In the genomic region with DNA sequence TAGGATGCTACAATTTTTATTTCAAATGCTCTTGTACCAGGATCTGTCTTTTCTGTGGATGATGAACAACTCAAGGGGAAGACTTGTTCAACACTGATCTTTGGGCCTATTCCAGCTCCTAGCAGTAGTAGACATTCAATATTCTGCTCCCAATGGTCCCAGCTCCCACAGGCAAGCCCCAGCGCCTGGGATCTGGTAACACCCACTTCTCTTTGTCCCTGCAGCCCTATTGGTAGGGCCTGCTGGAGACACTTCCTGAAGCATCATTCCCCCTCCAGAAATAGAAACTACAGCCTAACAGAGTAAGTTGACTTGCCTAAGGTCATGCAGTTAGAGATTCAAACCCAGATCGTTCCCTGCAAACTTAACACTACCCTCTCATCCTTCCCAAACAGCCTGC, we compare ENCODE assay signal across 35 cellular contexts.
"Had no signal": no experiment of that assay in that cellular context is flagged by ENCODE, and none has a peak within 500 bp of the region (broad histone marks: within the 10 kb centered on the region; RNA-seq: fewer than 3 reads in every experiment).

No MANE protein-coding gene starts in this region.

- H3K27ac Mint-ChIP-seq: activated B cell treated with CpG ODN at 0.5 μM for 24 hours; activated CD4-positive, alpha-beta memory T cell treated with anti-CD3 and anti-CD28 coated beads for 36 hours; activated CD4-positive, alpha-beta T cell treated with anti-CD3 and anti-CD28 coated beads, Interleukin-2, amount 10 ng/mL, durations not matched to agents 24 days and 14 days; activated CD8-positive, alpha-beta T cell treated with anti-CD3 and anti-CD28 coated beads for 36 hours; activated naive CD4-positive, alpha-beta T cell treated with anti-CD3 and anti-CD28 coated beads for 36 hours; activated naive CD4-positive, alpha-beta T cell treated with anti-CD3 and anti-CD28 coated beads, Interleukin-2, amount 50 U/mL, for 72 hours; activated naive CD8-positive, alpha-beta T cell treated with anti-CD3 and anti-CD28 coated beads for 36 hours; activated T-cell treated with anti-CD3 and anti-CD28 coated beads, Interleukin-2, amount 50 U/mL, for 72 hours; activated T-helper 1 cell treated with anti-CD3 and anti-CD28 coated beads, Interleukin-12 subunit alpha, Interleukin-12 subunit beta, Interleukin-2, Interleukin-4 antibody, amounts not matched to agents 30 ng/mL and 10 ng/mL and 1 ng/mL, durations not matched to agents 14 hours and 24 hours and 36 hours; activated T-helper 17 cell treated with anti-CD3 and anti-CD28 coated beads, Interleukin-2, amount 50 U/mL, for 72 hours; T-helper 1 cell treated with Interleukin-12 subunit alpha and Interleukin-12 subunit beta and Interleukin-4 antibody, amounts not matched to agents 30 μg/mL and 1 μg/mL, for 36 hours; T-helper 2 cell treated with Interferon-gamma antibody and Interleukin-4, amounts not matched to agents 5 μg/mL and 100 μg/mL, for 36 hours had no signal

- ATAC-seq: activated CD8-positive, alpha-beta T cell treated with anti-CD3 and anti-CD28 coated beads for 36 hours; activated naive CD4-positive, alpha-beta T cell treated with anti-CD3 and anti-CD28 coated beads, Interleukin-2, amount 50 U/mL, for 72 hours; activated T-cell treated with anti-CD3 and anti-CD28 coated beads, Interleukin-2, amount 50 U/mL, for 4 hours; activated T-cell treated with anti-CD3 and anti-CD28 coated beads, Interleukin-2, amount 50 U/mL, for 72 hours; activated T-helper 17 cell treated with anti-CD3 and anti-CD28 coated beads, Interleukin-2, amount 50 U/mL, for 72 hours; body of pancreas had no signal

- H3K27ac ChIP-seq: adrenal gland, body of pancreas, brain microvascular endothelial cell, breast epithelium, VCaP had no signal

- H3K27me3 ChIP-seq: adrenal gland, body of pancreas, brain microvascular endothelial cell, breast epithelium had no signal

- H3K9me3 Mint-ChIP-seq: activated B cell treated with CpG ODN at 0.5 μM for 24 hours; activated CD4-positive, alpha-beta memory T cell treated with anti-CD3 and anti-CD28 coated beads for 36 hours; activated CD4-positive, alpha-beta T cell treated with anti-CD3 and anti-CD28 coated beads, Interleukin-2, amount 10 ng/mL, durations not matched to agents 24 days and 14 days; activated CD8-positive, alpha-beta T cell treated with anti-CD3 and anti-CD28 coated beads for 36 hours; activated naive CD4-positive, alpha-beta T cell treated with anti-CD3 and anti-CD28 coated beads for 36 hours; activated naive CD4-positive, alpha-beta T cell treated with anti-CD3 and anti-CD28 coated beads, Interleukin-2, amount 50 U/mL, for 72 hours; activated naive CD8-positive, alpha-beta T cell treated with anti-CD3 and anti-CD28 coated beads for 36 hours; activated T-cell treated with anti-CD3 and anti-CD28 coated beads, Interleukin-2, amount 50 U/mL, for 4 hours; activated T-cell treated with anti-CD3 and anti-CD28 coated beads, Interleukin-2, amount 50 U/mL, for 72 hours; activated T-helper 1 cell treated with anti-CD3 and anti-CD28 coated beads, Interleukin-12 subunit alpha, Interleukin-12 subunit beta, Interleukin-2, Interleukin-4 antibody, amounts not matched to agents 30 ng/mL and 10 ng/mL and 1 ng/mL, durations not matched to agents 14 hours and 24 hours and 36 hours; activated T-helper 17 cell treated with anti-CD3 and anti-CD28 coated beads, Interleukin-2, amount 50 U/mL, for 72 hours; central memory CD8-positive, alpha-beta T cell; T-helper 1 cell treated with Interleukin-12 subunit alpha and Interleukin-12 subunit beta and Interleukin-4 antibody, amounts not matched to agents 30 μg/mL and 1 μg/mL, for 36 hours; T-helper 2 cell treated with Interferon-gamma antibody and Interleukin-4, amounts not matched to agents 5 μg/mL and 100 μg/mL, for 36 hours had no signal

- H3K4me3 ChIP-seq: adrenal gland, body of pancreas, breast epithelium had no signal

- H3K4me1 Mint-ChIP-seq: activated naive CD8-positive, alpha-beta T cell treated with anti-CD3 and anti-CD28 coated beads for 36 hours; central memory CD8-positive, alpha-beta T cell had no signal

- H3K9me3 ChIP-seq: adrenal gland, body of pancreas had no signal

- H3K4me3 Mint-ChIP-seq: activated B cell treated with CpG ODN at 0.5 μM for 24 hours; activated CD4-positive, alpha-beta memory T cell treated with anti-CD3 and anti-CD28 coated beads for 36 hours; activated CD4-positive, alpha-beta T cell treated with anti-CD3 and anti-CD28 coated beads, Interleukin-2, amount 10 ng/mL, durations not matched to agents 24 days and 14 days; activated CD8-positive, alpha-beta T cell treated with anti-CD3 and anti-CD28 coated beads for 36 hours; activated naive CD4-positive, alpha-beta T cell treated with anti-CD3 and anti-CD28 coated beads for 36 hours; activated naive CD8-positive, alpha-beta T cell treated with anti-CD3 and anti-CD28 coated beads for 36 hours; activated T-cell treated with anti-CD3 and anti-CD28 coated beads, Interleukin-2, amount 50 U/mL, for 4 hours; activated T-cell treated with anti-CD3 and anti-CD28 coated beads, Interleukin-2, amount 50 U/mL, for 72 hours; activated T-helper 1 cell treated with anti-CD3 and anti-CD28 coated beads, Interleukin-12 subunit alpha, Interleukin-12 subunit beta, Interleukin-2, Interleukin-4 antibody, amounts not matched to agents 30 ng/mL and 10 ng/mL and 1 ng/mL, durations not matched to agents 14 hours and 24 hours and 36 hours; activated T-helper 17 cell treated with anti-CD3 and anti-CD28 coated beads, Interleukin-2, amount 50 U/mL, for 72 hours; central memory CD8-positive, alpha-beta T cell; T-helper 1 cell treated with Interleukin-12 subunit alpha and Interleukin-12 subunit beta and Interleukin-4 antibody, amounts not matched to agents 30 μg/mL and 1 μg/mL, for 36 hours; T-helper 2 cell treated with Interferon-gamma antibody and Interleukin-4, amounts not matched to agents 5 μg/mL and 100 μg/mL, for 36 hours had no signal

- DNase-seq: activated B cell treated with CpG ODN at 0.5 μM for 24 hours; activated CD4-positive, alpha-beta memory T cell treated with anti-CD3 and anti-CD28 coated beads for 36 hours; activated CD4-positive, alpha-beta T cell treated with anti-CD3 and anti-CD28 coated beads for 4 hours; activated CD4-positive, alpha-beta T cell treated with anti-CD3 and anti-CD28 coated beads, Interleukin-2, amount 10 ng/mL, durations not matched to agents 24 days and 14 days; activated CD4-positive, alpha-beta T cell treated with anti-CD3 and anti-CD28 coated beads, Interleukin-2, amount 50 U/mL, for 1 hour; activated CD4-positive, alpha-beta T cell treated with anti-CD3 and anti-CD28 coated beads, Interleukin-2, amount 50 U/mL, for 4 hours; activated CD4-positive, CD25-positive, alpha-beta regulatory T cell treated with anti-CD3 and anti-CD28 coated beads, Interleukin-2, amount 50 U/mL, for 72 hours; activated CD8-positive, alpha-beta memory T cell treated with anti-CD3 and anti-CD28 coated beads, Interleukin-2, amount 50 U/mL, for 4 hours; activated CD8-positive, alpha-beta T cell treated with anti-CD3 and anti-CD28 coated beads for 36 hours; activated effector memory CD4-positive, alpha-beta T cell treated with anti-CD3 and anti-CD28 coated beads, Interleukin-2, amount 50 U/mL, for 16 hours; activated gamma-delta T cell treated with Interleukin-2 at 50 U/mL for 16 hours; activated naive CD4-positive, alpha-beta T cell; activated naive CD4-positive, alpha-beta T cell treated with anti-CD3 and anti-CD28 coated beads for 36 hours; activated naive CD4-positive, alpha-beta T cell treated with anti-CD3 and anti-CD28 coated beads, Interleukin-2, amount 50 U/mL, for 16 hours; activated naive CD8-positive, alpha-beta T cell treated with anti-CD3 and anti-CD28 coated beads for 36 hours; activated T-cell treated with anti-CD3 and anti-CD28 coated beads for 4 hours; activated T-cell treated with anti-CD3 and anti-CD28 coated beads, Interleukin-2, amount 50 U/mL, for 1 hour; activated T-cell treated with anti-CD3 and anti-CD28 coated beads, Interleukin-2, amount 50 U/mL, for 4 hours; activated T-cell treated with anti-CD3 and anti-CD28 coated beads, Interleukin-2, amount 50 U/mL, for 72 hours; adrenal gland; amniotic stem cell; aorta; body of pancreas; brain microvascular endothelial cell; cerebellar nuclear complex; T-helper 2 cell; T-helper 9 cell had no signal

- H3K36me3 ChIP-seq: adrenal gland, brain microvascular endothelial cell, breast epithelium had no signal

- H3K27me3 Mint-ChIP-seq: activated naive CD8-positive, alpha-beta T cell treated with anti-CD3 and anti-CD28 coated beads for 36 hours had no signal

- H3K4me1 ChIP-seq: adrenal gland, body of pancreas, breast epithelium had no signal

- H3K36me3 Mint-ChIP-seq: activated CD4-positive, alpha-beta memory T cell treated with anti-CD3 and anti-CD28 coated beads for 36 hours; activated naive CD4-positive, alpha-beta T cell treated with anti-CD3 and anti-CD28 coated beads, Interleukin-2, amount 50 U/mL, for 72 hours; activated naive CD8-positive, alpha-beta T cell treated with anti-CD3 and anti-CD28 coated beads for 36 hours had no signal
